2 cellular contexts compared by ENCODE assay signal in genomic region chr21:25913488-25913887, GRCh38.
TF ChIP-seq lines count a peak whose summit lies in the region.

No MANE protein-coding gene starts in this region.

TF ChIP-seq in GM23338, 12 proteins besides CTCF, POLR2A, EP300 and RAD21 (continued from another document):
- TF ChIP-seq ZNF462 (CRISPR knock-in tag; IDR thresholded peaks at IDR 0.05): no peak
- TF ChIP-seq ZNF331 (CRISPR knock-in tag; IDR thresholded peaks at IDR 0.05; ENCODE audit: low read depth): no peak
- no peak for TF ChIP-seq POLR2AphosphoS5 (IDR thresholded peaks at IDR 0.05; ENCODE audit: low read depth)
- no peak for TF ChIP-seq CREB1 (CRISPR knock-in tag; IDR thresholded peaks at IDR 0.05; ENCODE audit: low read depth)
- no peak for TF ChIP-seq REST (IDR thresholded peaks at IDR 0.05; ENCODE audit: unreplicated experiment)
- no peak for TF ChIP-seq EZH2phosphoT487 (IDR thresholded peaks at IDR 0.05; ENCODE audit: unreplicated experiment)
- TF ChIP-seq JUNB (IDR thresholded peaks at IDR 0.05; ENCODE audit: unreplicated experiment): no peak
- TF ChIP-seq NANOG (IDR thresholded peaks at IDR 0.05; ENCODE audit: borderline replicate concordance): no peak
- no peak for TF ChIP-seq EZH2 (IDR thresholded peaks at IDR 0.05; ENCODE audit: low read depth, unreplicated experiment)
TF ChIP-seq in GM23338: peak in this region for 0.

TF ChIP-seq in WTC11, 78 proteins besides CTCF, POLR2A, EP300 and RAD21 (continued from another document):
- TF ChIP-seq SOX15 (CRISPR knock-in tag; IDR thresholded peaks at IDR 0.05) (no peak), FOXP1 (CRISPR knock-in tag; IDR thresholded peaks at IDR 0.05; ENCODE audit: borderline replicate concordance) (no peak), KAT7 (CRISPR knock-in tag; IDR thresholded peaks at IDR 0.05; ENCODE audit: borderline replicate concordance) (no peak), TCF7 (CRISPR knock-in tag; IDR thresholded peaks at IDR 0.05; ENCODE audit: low read depth) (no peak), ATF2 (CRISPR knock-in tag; IDR thresholded peaks at IDR 0.05; ENCODE audit: borderline replicate concordance, low read depth) (no peak), AFF4 (CRISPR knock-in tag; IDR thresholded peaks at IDR 0.05; ENCODE audit: borderline replicate concordance) (no peak), HMGXB4 (CRISPR knock-in tag; IDR thresholded peaks at IDR 0.05) (no peak), E2F4 (CRISPR knock-in tag; IDR thresholded peaks at IDR 0.05; ENCODE audit: borderline replicate concordance, low read depth) (no peak), GTF2I (CRISPR knock-in tag; conservative IDR thresholded peaks at IDR 0.05) (no peak), ZNF396 (CRISPR knock-in tag; IDR thresholded peaks at IDR 0.05; ENCODE audit: borderline replicate concordance) (no peak), ARID4B (CRISPR knock-in tag; IDR thresholded peaks at IDR 0.05; ENCODE audit: borderline replicate concordance) (no peak), ZNF671 (CRISPR knock-in tag; IDR thresholded peaks at IDR 0.05) (no peak), NFYB (CRISPR knock-in tag; conservative IDR thresholded peaks at IDR 0.05; ENCODE audit: low read depth) (no peak), E2F1 (CRISPR knock-in tag; IDR thresholded peaks at IDR 0.05) (no peak), SMAD4 (CRISPR knock-in tag; IDR thresholded peaks at IDR 0.05) (no peak), MXD4 (CRISPR knock-in tag; IDR thresholded peaks at IDR 0.05; ENCODE audit: borderline replicate concordance) (no peak)
TF ChIP-seq in WTC11: peak in this region for 0.
